ENCODE assay signal across 8 cellular contexts in the genomic region with DNA sequence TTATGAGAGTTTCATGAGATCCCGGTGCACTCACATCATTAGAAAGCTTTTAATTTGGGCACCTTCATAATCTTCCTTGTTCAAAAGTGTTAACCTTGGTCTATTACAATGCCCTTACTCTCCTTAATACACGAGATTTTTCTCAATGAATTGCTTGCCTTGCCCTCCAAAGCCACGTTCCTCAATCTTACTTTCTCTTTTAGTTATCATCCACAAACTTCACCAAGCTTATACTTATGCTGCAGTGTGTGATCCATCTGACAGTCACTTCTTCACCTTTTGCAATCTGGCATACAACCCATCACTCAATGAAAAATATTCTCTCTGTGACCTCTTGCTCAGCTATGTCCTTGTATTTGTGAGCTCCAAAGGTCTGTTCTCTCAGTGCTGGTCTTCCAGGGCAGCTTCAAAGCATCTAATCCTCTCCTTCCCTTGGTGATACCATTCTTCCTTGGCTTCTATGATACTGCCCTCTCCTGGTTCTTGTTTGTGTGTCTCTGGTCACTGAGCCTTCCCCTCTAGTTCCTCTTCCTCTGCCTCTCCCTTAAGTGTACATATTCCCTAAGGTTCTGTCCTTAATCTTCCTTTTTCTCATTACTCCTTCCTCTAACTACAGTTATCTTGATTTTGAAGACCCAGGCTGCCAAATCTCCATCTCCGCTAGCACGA.
A peak's percentile ranks its signal among the peaks of the same experiment; 100 is the strongest.
DNase-seq lines count a peak whose midpoint lies in the region; ATAC-seq and TF ChIP-seq lines count a peak whose summit lies in the region.

No MANE protein-coding gene starts in this region.

- H3K4me1 ChIP-seq in breast epithelium: no peaks in the 10 kb centered on the region
- H3K4me1 ChIP-seq in lung (ENCODE audit: control insufficient read depth in 2 of 2, insufficient read depth in 2 of 2, low read length in 2 of 2): peaks cover 0 to 3% of the 10 kb centered on the region in 2 donors

- H3K36me3 ChIP-seq in breast epithelium (no peaks in the 10 kb centered on the region), lung (ENCODE audit: control insufficient read depth in 2 of 2, insufficient read depth in 2 of 2, low read length in 2 of 2) (no peaks in the 10 kb centered on the region)

- TF ChIP-seq POLR2A in breast epithelium (IDR thresholded peaks at IDR 0.05): no peak

- intact Hi-C loops in breast epithelium (cut with DNase I; ENCODE audit: low total_unique reads): no loop called here

- H3K9me3 ChIP-seq in breast epithelium (peaks cover 0 to 4% of the 10 kb centered on the region in 2 donors), lung (ENCODE audit: control insufficient read depth in 2 of 2, insufficient read depth in 1 of 2, low read length in 1 of 2) (peaks cover 0 to 1% of the 10 kb centered on the region in 2 donors)

- DNase-seq in NCI-H1694 treated with DMSO at 0.1 percent for 48 hours (lab: John Stamatoyannopoulos, UW): peak; percentile 25
- no peak for DNase-seq in NCI-H1694 (lab: John Stamatoyannopoulos, UW)
- DNase-seq in LNCaP clone FGC (ENCODE audit: low read depth): no peak
- DNase-seq in breast epithelium (ENCODE audit: low spot score in 2 of 2): no peak
- no peak for DNase-seq in lung (ENCODE audit: low spot score)
- no peak for DNase-seq in NCI-H2196 treated with DMSO at 0.1 percent for 48 hours (lab: John Stamatoyannopoulos, UW; ENCODE audit: unreplicated experiment)

- TF ChIP-seq CTCF in LNCaP clone FGC (IDR thresholded peaks at IDR 0.05; ENCODE audit: control insufficient read depth, extremely low read depth, insufficient read depth) (peak; percentile 37), breast epithelium (IDR thresholded peaks at IDR 0.05) (peak in 2 of 3 donors; percentile 18 to 23), lung (IDR thresholded peaks at IDR 0.05; ENCODE audit: control extremely low read depth, extremely low read depth) (peak; percentile 29)

- H3K27me3 ChIP-seq in breast epithelium (no peaks in the 10 kb centered on the region), lung (ENCODE audit: control insufficient read depth, insufficient read depth) (no peaks in the 10 kb centered on the region)

- 52 to 68% methylated on average over 5 of the region's 5 CpGs for WGBS in lung, 2 donors

- H3K4me3 ChIP-seq in LNCaP clone FGC (ENCODE audit: low read depth, low read length) (no peak overlapping the region), breast epithelium (peak overlapping the region in 2 of 3 donors; percentile 9 to 24), lung (no peak overlapping the region)

- ATAC-seq in lung (ENCODE audit: insufficient read depth, low FRiP score) (peak; percentile 58), GM19455 (IDR thresholded peaks at IDR 0.05; ENCODE audit: unreplicated experiment) (no peak), GM21447 (IDR thresholded peaks at IDR 0.05; ENCODE audit: unreplicated experiment) (no peak)

- H3K27ac ChIP-seq in breast epithelium (no peak overlapping the region), lung (ENCODE audit: low read depth in 1 of 2, low read length in 1 of 2) (peak overlapping the region in 1 of 2 donors; percentile 41)

Comparison
In these comparisons a context has a peak if more than half of its experiments do, and no peak if none do; other contexts are left out.
1. H3K4me3 ChIP-seq: peak in breast epithelium (2 of 3); none in LNCaP clone FGC (single experiment) and lung (single experiment).
2. Peak in every context shown above with its lines, with median percentiles within 50 percentile points of each other: CTCF ChIP-seq.